In the genomic region with DNA sequence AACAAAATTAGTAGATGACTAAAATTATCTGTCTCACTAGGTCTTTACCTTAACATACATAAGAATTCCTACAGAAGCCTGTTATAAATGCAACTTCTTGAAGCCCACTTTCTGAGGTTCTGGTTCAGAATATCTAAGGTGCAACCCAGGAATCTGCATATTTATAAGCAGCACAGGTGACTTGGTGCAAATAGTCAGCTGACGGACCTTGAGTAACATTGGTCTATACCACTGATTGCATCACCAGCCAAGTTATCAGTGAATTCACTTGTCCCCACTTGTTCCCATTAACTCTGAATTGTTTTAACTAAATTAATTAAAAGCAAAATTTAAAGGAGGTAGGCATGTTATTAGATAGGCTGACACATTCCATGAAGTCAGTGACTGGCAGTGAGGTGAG, we compare ENCODE assay signal across 2 cellular contexts.
TF ChIP-seq lines count a peak whose summit lies in the region.

No MANE protein-coding gene starts in this region.

TF ChIP-seq in HepG2, 621 proteins besides CTCF, POLR2A, EP300 and RAD21 (continued from another document):
- TF ChIP-seq, protein P1, sequence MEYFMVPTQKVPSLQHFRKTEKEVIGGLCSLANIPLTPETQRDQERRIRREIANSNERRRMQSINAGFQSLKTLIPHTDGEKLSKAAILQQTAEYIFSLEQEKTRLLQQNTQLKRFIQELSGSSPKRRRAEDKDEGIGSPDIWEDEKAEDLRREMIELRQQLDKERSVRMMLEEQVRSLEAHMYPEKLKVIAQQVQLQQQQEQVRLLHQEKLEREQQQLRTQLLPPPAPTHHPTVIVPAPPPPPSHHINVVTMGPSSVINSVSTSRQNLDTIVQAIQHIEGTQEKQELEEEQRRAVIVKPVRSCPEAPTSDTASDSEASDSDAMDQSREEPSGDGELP (IDR thresholded peaks at IDR 0.05; ENCODE audit: borderline replicate concordance, low read depth) = 0 out of 2 replicates have a peak, but pooled peaks have one; percentile 46
- TF ChIP-seq, protein P2, sequence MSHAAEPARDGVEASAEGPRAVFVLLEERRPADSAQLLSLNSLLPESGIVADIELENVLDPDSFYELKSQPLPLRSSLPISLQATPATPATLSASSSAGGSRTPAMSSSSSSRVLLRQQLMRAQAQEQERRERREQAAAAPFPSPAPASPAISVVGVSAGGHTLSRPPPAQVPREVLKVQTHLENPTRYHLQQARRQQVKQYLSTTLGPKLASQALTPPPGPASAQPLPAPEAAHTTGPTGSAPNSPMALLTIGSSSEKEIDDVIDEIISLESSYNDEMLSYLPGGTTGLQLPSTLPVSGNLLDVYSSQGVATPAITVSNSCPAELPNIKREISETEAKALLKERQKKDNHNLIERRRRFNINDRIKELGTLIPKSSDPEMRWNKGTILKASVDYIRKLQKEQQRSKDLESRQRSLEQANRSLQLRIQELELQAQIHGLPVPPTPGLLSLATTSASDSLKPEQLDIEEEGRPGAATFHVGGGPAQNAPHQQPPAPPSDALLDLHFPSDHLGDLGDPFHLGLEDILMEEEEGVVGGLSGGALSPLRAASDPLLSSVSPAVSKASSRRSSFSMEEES (CRISPR knock-in tag; IDR thresholded peaks at IDR 0.05) = 0 out of 2 replicates have a peak, but pooled peaks have one; percentile 34
- TF ChIP-seq, protein P3, sequence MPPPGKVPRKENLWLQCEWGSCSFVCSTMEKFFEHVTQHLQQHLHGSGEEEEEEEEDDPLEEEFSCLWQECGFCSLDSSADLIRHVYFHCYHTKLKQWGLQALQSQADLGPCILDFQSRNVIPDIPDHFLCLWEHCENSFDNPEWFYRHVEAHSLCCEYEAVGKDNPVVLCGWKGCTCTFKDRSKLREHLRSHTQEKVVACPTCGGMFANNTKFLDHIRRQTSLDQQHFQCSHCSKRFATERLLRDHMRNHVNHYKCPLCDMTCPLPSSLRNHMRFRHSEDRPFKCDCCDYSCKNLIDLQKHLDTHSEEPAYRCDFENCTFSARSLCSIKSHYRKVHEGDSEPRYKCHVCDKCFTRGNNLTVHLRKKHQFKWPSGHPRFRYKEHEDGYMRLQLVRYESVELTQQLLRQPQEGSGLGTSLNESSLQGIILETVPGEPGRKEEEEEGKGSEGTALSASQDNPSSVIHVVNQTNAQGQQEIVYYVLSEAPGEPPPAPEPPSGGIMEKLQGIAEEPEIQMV (CRISPR knock-in tag; IDR thresholded peaks at IDR 0.05; ENCODE audit: low read depth) = no peak
- TF ChIP-seq CEBPG (CRISPR knock-in tag; IDR thresholded peaks at IDR 0.05) (peak; percentile 81), HNF4A (CRISPR knock-in tag; IDR thresholded peaks at IDR 0.05) (peak; percentile 33; the same call in 1 of the 2 replicates), ATF7 (IDR thresholded peaks at IDR 0.05) (0 out of 2 replicates have a peak, but pooled peaks have one; percentile 12), ATF7 (CRISPR knock-in tag; IDR thresholded peaks at IDR 0.05) (no peak), ZMYM3 (CRISPR knock-in tag; IDR thresholded peaks at IDR 0.05) (no peak), GATAD2A (CRISPR knock-in tag; IDR thresholded peaks at IDR 0.05) (0 out of 2 replicates have a peak, but pooled peaks have one; percentile 15), CEBPB (IDR thresholded peaks at IDR 0.05; ENCODE audit: borderline replicate concordance, low read depth, low read length) (peak; percentile 79), NCOA5 (CRISPR knock-in tag; IDR thresholded peaks at IDR 0.05) (no peak)
- TF ChIP-seq, protein P4, sequence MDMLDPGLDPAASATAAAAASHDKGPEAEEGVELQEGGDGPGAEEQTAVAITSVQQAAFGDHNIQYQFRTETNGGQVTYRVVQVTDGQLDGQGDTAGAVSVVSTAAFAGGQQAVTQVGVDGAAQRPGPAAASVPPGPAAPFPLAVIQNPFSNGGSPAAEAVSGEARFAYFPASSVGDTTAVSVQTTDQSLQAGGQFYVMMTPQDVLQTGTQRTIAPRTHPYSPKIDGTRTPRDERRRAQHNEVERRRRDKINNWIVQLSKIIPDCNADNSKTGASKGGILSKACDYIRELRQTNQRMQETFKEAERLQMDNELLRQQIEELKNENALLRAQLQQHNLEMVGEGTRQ (IDR thresholded peaks at IDR 0.05; ENCODE audit: low read depth, low read length) = 0 out of 2 replicates have a peak, but pooled peaks have one; percentile 17
- TF ChIP-seq, protein P4 (CRISPR knock-in tag; IDR thresholded peaks at IDR 0.05; ENCODE audit: borderline replicate concordance) = peak; percentile 52; the same call in 1 of the 2 replicates
- TF ChIP-seq, protein P5, sequence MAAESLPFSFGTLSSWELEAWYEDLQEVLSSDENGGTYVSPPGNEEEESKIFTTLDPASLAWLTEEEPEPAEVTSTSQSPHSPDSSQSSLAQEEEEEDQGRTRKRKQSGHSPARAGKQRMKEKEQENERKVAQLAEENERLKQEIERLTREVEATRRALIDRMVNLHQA (CRISPR knock-in tag; IDR thresholded peaks at IDR 0.05) = no peak

TF ChIP-seq in WTC11, 78 proteins besides CTCF, POLR2A, EP300 and RAD21 (continued from another document):
- TF ChIP-seq, protein P6, sequence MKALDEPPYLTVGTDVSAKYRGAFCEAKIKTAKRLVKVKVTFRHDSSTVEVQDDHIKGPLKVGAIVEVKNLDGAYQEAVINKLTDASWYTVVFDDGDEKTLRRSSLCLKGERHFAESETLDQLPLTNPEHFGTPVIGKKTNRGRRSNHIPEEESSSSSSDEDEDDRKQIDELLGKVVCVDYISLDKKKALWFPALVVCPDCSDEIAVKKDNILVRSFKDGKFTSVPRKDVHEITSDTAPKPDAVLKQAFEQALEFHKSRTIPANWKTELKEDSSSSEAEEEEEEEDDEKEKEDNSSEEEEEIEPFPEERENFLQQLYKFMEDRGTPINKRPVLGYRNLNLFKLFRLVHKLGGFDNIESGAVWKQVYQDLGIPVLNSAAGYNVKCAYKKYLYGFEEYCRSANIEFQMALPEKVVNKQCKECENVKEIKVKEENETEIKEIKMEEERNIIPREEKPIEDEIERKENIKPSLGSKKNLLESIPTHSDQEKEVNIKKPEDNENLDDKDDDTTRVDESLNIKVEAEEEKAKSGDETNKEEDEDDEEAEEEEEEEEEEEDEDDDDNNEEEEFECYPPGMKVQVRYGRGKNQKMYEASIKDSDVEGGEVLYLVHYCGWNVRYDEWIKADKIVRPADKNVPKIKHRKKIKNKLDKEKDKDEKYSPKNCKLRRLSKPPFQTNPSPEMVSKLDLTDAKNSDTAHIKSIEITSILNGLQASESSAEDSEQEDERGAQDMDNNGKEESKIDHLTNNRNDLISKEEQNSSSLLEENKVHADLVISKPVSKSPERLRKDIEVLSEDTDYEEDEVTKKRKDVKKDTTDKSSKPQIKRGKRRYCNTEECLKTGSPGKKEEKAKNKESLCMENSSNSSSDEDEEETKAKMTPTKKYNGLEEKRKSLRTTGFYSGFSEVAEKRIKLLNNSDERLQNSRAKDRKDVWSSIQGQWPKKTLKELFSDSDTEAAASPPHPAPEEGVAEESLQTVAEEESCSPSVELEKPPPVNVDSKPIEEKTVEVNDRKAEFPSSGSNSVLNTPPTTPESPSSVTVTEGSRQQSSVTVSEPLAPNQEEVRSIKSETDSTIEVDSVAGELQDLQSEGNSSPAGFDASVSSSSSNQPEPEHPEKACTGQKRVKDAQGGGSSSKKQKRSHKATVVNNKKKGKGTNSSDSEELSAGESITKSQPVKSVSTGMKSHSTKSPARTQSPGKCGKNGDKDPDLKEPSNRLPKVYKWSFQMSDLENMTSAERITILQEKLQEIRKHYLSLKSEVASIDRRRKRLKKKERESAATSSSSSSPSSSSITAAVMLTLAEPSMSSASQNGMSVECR (CRISPR knock-in tag; IDR thresholded peaks at IDR 0.05; ENCODE audit: borderline replicate concordance) = no peak
- TF ChIP-seq TEAD1 (CRISPR knock-in tag; IDR thresholded peaks at IDR 0.05) = no peak
- TF ChIP-seq, protein P7, sequence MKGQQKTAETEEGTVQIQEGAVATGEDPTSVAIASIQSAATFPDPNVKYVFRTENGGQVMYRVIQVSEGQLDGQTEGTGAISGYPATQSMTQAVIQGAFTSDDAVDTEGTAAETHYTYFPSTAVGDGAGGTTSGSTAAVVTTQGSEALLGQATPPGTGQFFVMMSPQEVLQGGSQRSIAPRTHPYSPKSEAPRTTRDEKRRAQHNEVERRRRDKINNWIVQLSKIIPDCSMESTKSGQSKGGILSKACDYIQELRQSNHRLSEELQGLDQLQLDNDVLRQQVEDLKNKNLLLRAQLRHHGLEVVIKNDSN (CRISPR knock-in tag; IDR thresholded peaks at IDR 0.05) = peak; percentile 44; the same call in 1 of the 2 replicates
- TF ChIP-seq TEAD4 (CRISPR knock-in tag; IDR thresholded peaks at IDR 0.05) = no peak
- TF ChIP-seq, protein P8, sequence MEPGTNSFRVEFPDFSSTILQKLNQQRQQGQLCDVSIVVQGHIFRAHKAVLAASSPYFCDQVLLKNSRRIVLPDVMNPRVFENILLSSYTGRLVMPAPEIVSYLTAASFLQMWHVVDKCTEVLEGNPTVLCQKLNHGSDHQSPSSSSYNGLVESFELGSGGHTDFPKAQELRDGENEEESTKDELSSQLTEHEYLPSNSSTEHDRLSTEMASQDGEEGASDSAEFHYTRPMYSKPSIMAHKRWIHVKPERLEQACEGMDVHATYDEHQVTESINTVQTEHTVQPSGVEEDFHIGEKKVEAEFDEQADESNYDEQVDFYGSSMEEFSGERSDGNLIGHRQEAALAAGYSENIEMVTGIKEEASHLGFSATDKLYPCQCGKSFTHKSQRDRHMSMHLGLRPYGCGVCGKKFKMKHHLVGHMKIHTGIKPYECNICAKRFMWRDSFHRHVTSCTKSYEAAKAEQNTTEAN (CRISPR knock-in tag; IDR thresholded peaks at IDR 0.05) = no peak
- TF ChIP-seq ZBTB21 (CRISPR knock-in tag; IDR thresholded peaks at IDR 0.05; ENCODE audit: borderline replicate concordance) = no peak
- TF ChIP-seq IRF2 (CRISPR knock-in tag; IDR thresholded peaks at IDR 0.05; ENCODE audit: borderline replicate concordance, low read depth) = no peak
- no peak for TF ChIP-seq SMAD3 (CRISPR knock-in tag; IDR thresholded peaks at IDR 0.05; ENCODE audit: borderline replicate concordance)
- no peak for TF ChIP-seq MYBL2 (CRISPR knock-in tag; IDR thresholded peaks at IDR 0.05)
- no peak for TF ChIP-seq ELF4 (CRISPR knock-in tag; IDR thresholded peaks at IDR 0.05; ENCODE audit: low read depth)
- no peak for TF ChIP-seq ZNF138 (CRISPR knock-in tag; conservative IDR thresholded peaks at IDR 0.05)
- no peak for TF ChIP-seq KAT7 (CRISPR knock-in tag; IDR thresholded peaks at IDR 0.05; ENCODE audit: borderline replicate concordance)
TF ChIP-seq in WTC11: peak in this region for 3.
